Comparison of ENCODE assay signal across 1 cellular context in genomic region chr3:116770815-116771450, GRCh38.
TF ChIP-seq lines count a peak whose summit lies in the region.

No MANE protein-coding gene starts in this region.

TF ChIP-seq in HepG2, 621 proteins besides CTCF, POLR2A, EP300 and RAD21 (continued from another document):
- 0 out of 2 replicates have a peak, but pooled peaks have one; percentile 61 for TF ChIP-seq ARID3A (IDR thresholded peaks at IDR 0.05; ENCODE audit: low read depth, low read length)
- TF ChIP-seq ZZZ3 (CRISPR knock-in tag; IDR thresholded peaks at IDR 0.05; ENCODE audit: borderline replicate concordance), result no peak
- TF ChIP-seq SMC3 (IDR thresholded peaks at IDR 0.05; ENCODE audit: low read length), result peak; percentile 74
- TF ChIP-seq ZBTB25 (CRISPR knock-in tag; IDR thresholded peaks at IDR 0.05), result 0 out of 2 replicates have a peak, but pooled peaks have one; percentile 47
- peak; percentile 25; the same call in 1 of the 2 replicates for TF ChIP-seq ELF1 (CRISPR knock-in tag; IDR thresholded peaks at IDR 0.05)
- peak; percentile 25 to 70; a peak in 1 of 4 replicates for TF ChIP-seq HMGXB4 (CRISPR knock-in tag; IDR thresholded peaks at IDR 0.05; ENCODE audit: borderline replicate concordance in 1 of 2, low read depth in 1 of 2)
- no peak for TF ChIP-seq ZNF556 (CRISPR knock-in tag; IDR thresholded peaks at IDR 0.05; ENCODE audit: borderline replicate concordance)
- no peak for TF ChIP-seq HBP1 (CRISPR knock-in tag; IDR thresholded peaks at IDR 0.05; ENCODE audit: low read depth)
- TF ChIP-seq STAG1 (CRISPR knock-in tag; IDR thresholded peaks at IDR 0.05), result peak; percentile 93
- TF ChIP-seq DDIT3 (CRISPR knock-in tag; IDR thresholded peaks at IDR 0.05), result no peak
- no peak for TF ChIP-seq ZNF124 (CRISPR knock-in tag; IDR thresholded peaks at IDR 0.05)
- TF ChIP-seq XRCC5 (optimal IDR thresholded peaks at IDR 0.05; ENCODE audit: low read length), result peak; percentile 71
